9 cellular contexts compared by ENCODE assay signal in the genomic region with DNA sequence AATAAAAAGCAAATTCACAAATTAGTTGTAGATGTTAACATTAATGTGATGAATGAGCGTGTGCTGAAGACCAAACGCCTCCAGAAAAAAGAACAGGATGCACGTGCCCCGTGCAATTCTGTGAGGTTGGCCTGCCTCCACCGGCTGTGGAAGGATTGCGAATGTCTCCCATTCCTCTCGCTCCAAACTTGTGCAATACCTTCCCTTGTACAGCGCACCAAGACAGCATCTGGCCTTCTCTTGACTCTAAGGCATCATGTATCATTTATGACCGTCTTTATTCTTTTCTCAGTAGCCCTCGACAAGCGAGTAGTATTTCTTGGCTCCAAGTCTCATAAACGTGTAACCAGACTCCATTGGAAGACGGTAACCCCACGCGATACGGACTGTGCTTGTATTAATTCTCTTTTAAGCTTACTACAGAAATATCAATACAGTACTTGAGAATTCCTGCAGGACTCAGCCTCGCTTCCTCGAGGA. TPM values are rescaled to one million over a fixed set of nuclear protein-coding genes. Genes with fewer than 3 reads are reported as not detected.
DNase-seq lines count a peak whose midpoint lies in the region; ATAC-seq, FAIRE-seq and TF ChIP-seq lines count a peak whose summit lies in the region.
"Had no signal": no experiment of that assay in that cellular context is flagged by ENCODE, and none has a peak within 500 bp of the region (broad histone marks: within the 10 kb centered on the region; RNA-seq: fewer than 3 reads in every experiment).

No MANE protein-coding gene starts in this region.

- ATAC-seq in HG03521 (IDR thresholded peaks at IDR 0.05; ENCODE audit: unreplicated experiment): no peak

- H3K79me2 ChIP-seq in astrocyte (ENCODE audit: insufficient read depth, low read length): peaks cover 16% of the 10 kb centered on the region

- H3K9me3 Mint-ChIP-seq in astrocyte (ENCODE audit: unreplicated experiment) (no peaks in the 10 kb centered on the region), immature natural killer cell (no peaks in the 10 kb centered on the region)

- peak overlapping the region; percentile 50 for H3K9ac ChIP-seq in astrocyte (ENCODE audit: low read length)

- no peak for FAIRE-seq in astrocyte (lab: Jason Lieb, UNC)

- H3K4me3 Mint-ChIP-seq in astrocyte (ENCODE audit: unreplicated experiment) (peak overlapping the region; percentile 96), immature natural killer cell (peak overlapping the region; percentile 95 to 100 (median 98))

- DNase-seq in NCI-H524 (lab: John Stamatoyannopoulos, UW) (peak; percentile 72 to 75), NCI-H524 treated with DMSO at 0.1 percent for 48 hours (lab: John Stamatoyannopoulos, UW) (no peak), NCI-H2107 (lab: John Stamatoyannopoulos, UW) (peak; percentile 28), astrocyte (ENCODE audit: low read depth) (no peak), immature natural killer cell (no peak), KBM-7 (no peak)
- DNase-seq in stimulated activated CD8-positive, alpha-beta memory T cell treated with anti-CD3 and anti-CD28 coated beads, Interleukin-4, amount 100 ng/mL, for 48 hours: peak; percentile 44

- H3K27ac Mint-ChIP-seq in astrocyte (ENCODE audit: unreplicated experiment): peak overlapping the region; percentile 96
- peak overlapping the region; percentile 97 to 100 (median 99) for H3K27ac Mint-ChIP-seq in immature natural killer cell

- TF ChIP-seq CTCF in astrocyte (IDR thresholded peaks at IDR 0.05; ENCODE audit: insufficient read depth, low read depth, low read length): no peak

- H3K27me3 ChIP-seq in astrocyte (ENCODE audit: insufficient read depth, low read length): no peaks in the 10 kb centered on the region

- H3K36me3 Mint-ChIP-seq in astrocyte (ENCODE audit: low read depth, unreplicated experiment) (peaks cover 7% of the 10 kb centered on the region), immature natural killer cell (peaks cover 0 to 12% (median 7%) of the 10 kb centered on the region in 3 donors)

- H3K27me3 Mint-ChIP-seq in astrocyte (ENCODE audit: low read depth, unreplicated experiment) (no peaks in the 10 kb centered on the region), immature natural killer cell (ENCODE audit: low read depth in 3 of 3) (peaks cover 6 to 11% (median 10%) of the 10 kb centered on the region in 3 donors)

- in situ Hi-C loops in KBM-7 (cut with MboI; ENCODE audit: low pct_unique_long_range_greater_than_20kb, low sequenced_read_pairs): no loop called here

- H3K27ac ChIP-seq in astrocyte (ENCODE audit: low read depth, low read length): peak overlapping the region; percentile 33

- no peaks in the 10 kb centered on the region for H3K36me3 ChIP-seq in astrocyte (ENCODE audit: insufficient read depth, low read length)

- peak overlapping the region; percentile 91 for H2AFZ ChIP-seq in astrocyte (ENCODE audit: low read depth, low read length)

- H3K4me1 Mint-ChIP-seq in astrocyte (ENCODE audit: low read depth, unreplicated experiment) (peaks cover 13% of the 10 kb centered on the region), immature natural killer cell (peaks cover 41 to 44% of the 10 kb centered on the region in 2 donors)

- peaks cover 17% of the 10 kb centered on the region for H4K20me1 ChIP-seq in astrocyte (ENCODE audit: insufficient read depth, low read length)

- no peaks in the 10 kb centered on the region for H3K9me3 ChIP-seq in astrocyte (ENCODE audit: insufficient read depth, low read depth, low read length)

- H3K4me2 ChIP-seq in astrocyte (ENCODE audit: low read length): peak overlapping the region; percentile 85

- H3K4me1 ChIP-seq in astrocyte (ENCODE audit: insufficient read depth, low read length): peaks cover 25% of the 10 kb centered on the region

- H3K4me3 ChIP-seq in astrocyte (ENCODE audit: insufficient read depth, low read depth, low read length): peak overlapping the region; percentile 53

RNA-seq across cellular contexts. Expression of gene TESK1, which starts 1.5 kb away (rescaled TPM):
- 30.9 and 33.7 TPM in 2 replicates for total RNA-seq in astrocyte
- polyA plus RNA-seq in immature natural killer cell: 10 to 100 TPM in 1 of 3 donors, 1 to 10 TPM in 2; 6.5 to 23.7 (median 8.1) TPM

RNA-seq across cellular contexts. Expression of gene CD72, which starts 14.7 kb away (rescaled TPM):
- total RNA-seq in astrocyte: 1.8 and 2.4 TPM in 2 replicates
- 10 to 100 TPM in 2 of 3 donors, 1 to 10 TPM in 1; 6.2 to 18.4 (median 10.1) TPM for polyA plus RNA-seq in immature natural killer cell

RNA-seq across cellular contexts. Expression of gene SIT1, which starts 47.2 kb away (rescaled TPM):
- total RNA-seq in astrocyte: not detected in 2 replicates
- 1 to 10 TPM in 1 of 3 donors, under 1 TPM in 2; 0.26 to 1.4 (median 0.49) TPM for polyA plus RNA-seq in immature natural killer cell
- total RNA-seq: dermis microvascular lymphatic vessel endothelial cell had no signal

RNA-seq across cellular contexts. Expression of gene RMRP, which starts 54.3 kb away (rescaled TPM):
- total RNA-seq in astrocyte: 13,402 and 14,410 TPM in 2 replicates
- polyA plus RNA-seq in immature natural killer cell: 10 to 100 TPM in 1 of 3 donors, not detected in 2; 23.0 TPM

RNA-seq across cellular contexts. Expression of gene CCDC107, which starts 54.5 kb away (rescaled TPM):
- total RNA-seq in astrocyte: 15.5 and 18.8 TPM in 2 replicates
- polyA plus RNA-seq in immature natural killer cell: 100 to 1,000 TPM; 101 to 106 (median 103) TPM

Comparison
In these comparisons a context has a peak if more than half of its experiments do, and no peak if none do; other contexts are left out.
1. DNase-seq: peak in NCI-H524 (2 of 2), NCI-H2107 (single experiment) and stimulated activated CD8-positive, alpha-beta memory T cell treated with anti-CD3 and anti-CD28 coated beads, Interleukin-4, amount 100 ng/mL, for 48 hours (single experiment); none in NCI-H524 treated with DMSO at 0.1 percent for 48 hours (single experiment), astrocyte (single experiment), immature natural killer cell (0 of 3) and KBM-7 (single experiment).